ENCODE assay signal across 25 cellular contexts in the genomic region with DNA sequence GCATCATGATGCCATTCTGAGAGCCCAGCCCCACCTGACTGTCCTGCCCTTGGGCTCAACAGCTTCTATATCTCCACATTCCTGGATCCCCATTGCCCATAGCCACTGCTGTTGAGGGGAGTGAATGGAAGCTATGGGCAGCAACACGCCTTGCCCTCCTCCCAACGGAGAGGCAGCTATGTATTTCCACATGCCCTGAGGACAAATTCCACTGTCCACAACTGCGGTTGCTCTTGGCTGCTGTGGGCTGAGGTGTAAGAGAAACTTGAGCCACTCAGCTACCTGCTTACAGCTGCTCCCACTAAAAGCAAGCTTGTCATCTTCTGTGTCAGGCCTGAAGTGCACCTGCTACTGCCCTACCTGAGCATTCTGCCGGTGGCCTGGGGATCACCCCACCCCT.
"Had no signal": no experiment of that assay in that cellular context is flagged by ENCODE, and none has a peak within 500 bp of the region (broad histone marks: within the 10 kb centered on the region; RNA-seq: fewer than 3 reads in every experiment).

No MANE protein-coding gene starts in this region.

- ATAC-seq: activated CD4-positive, alpha-beta T cell treated with anti-CD3 and anti-CD28 coated beads for 36 hours; activated CD8-positive, alpha-beta memory T cell treated with anti-CD3 and anti-CD28 coated beads, Interleukin-2, amount 10 ng/mL, durations not matched to agents 7 days and 5 days; activated CD8-positive, alpha-beta T cell treated with anti-CD3 and anti-CD28 coated beads, Interleukin-2, amount 10 ng/mL, durations not matched to agents 7 days and 5 days; activated naive CD4-positive, alpha-beta T cell treated with anti-CD3 and anti-CD28 coated beads, Interleukin-2, amount 50 U/mL, for 72 hours; activated T-cell treated with anti-CD3 and anti-CD28 coated beads, Interleukin-2, amount 50 U/mL, for 72 hours; effector memory CD8-positive, alpha-beta T cell had no signal

- H3K36me3 ChIP-seq: brain microvascular endothelial cell, esophagus squamous epithelium had no signal

- H3K27ac ChIP-seq: brain microvascular endothelial cell, epithelial cell of prostate, esophagus squamous epithelium had no signal

- H3K4me3 ChIP-seq: esophagus squamous epithelium had no signal

- DNase-seq: activated CD4-positive, alpha-beta memory T cell treated with anti-CD3 and anti-CD28 coated beads for 36 hours; activated CD4-positive, alpha-beta T cell treated with anti-CD3 and anti-CD28 coated beads for 36 hours; activated CD4-positive, alpha-beta T cell treated with anti-CD3 and anti-CD28 coated beads, Interleukin-2, amount 10 ng/mL, durations not matched to agents 24 days and 14 days; activated CD4-positive, CD25-positive, alpha-beta regulatory T cell; activated CD4-positive, CD25-positive, alpha-beta regulatory T cell treated with anti-CD3 and anti-CD28 coated beads, Interleukin-2, amount 50 U/mL, for 72 hours; activated CD8-positive, alpha-beta memory T cell treated with anti-CD3 and anti-CD28 coated beads, Interleukin-2, amount 10 ng/mL, durations not matched to agents 7 days and 5 days; activated CD8-positive, alpha-beta memory T cell treated with anti-CD3 and anti-CD28 coated beads, Interleukin-2, amount 50 U/mL, for 4 hours; activated CD8-positive, alpha-beta T cell treated with anti-CD3 and anti-CD28 coated beads, Interleukin-2, amount 10 ng/mL, durations not matched to agents 7 days and 5 days; activated gamma-delta T cell; activated naive CD4-positive, alpha-beta T cell; activated naive CD4-positive, alpha-beta T cell treated with anti-CD3 and anti-CD28 coated beads, Interleukin-2, amount 10 ng/mL, durations not matched to agents 7 days and 5 days; activated naive CD8-positive, alpha-beta T cell treated with anti-CD3 and anti-CD28 coated beads, Interleukin-2, amount 10 ng/mL, durations not matched to agents 7 days and 5 days; activated T-cell treated with anti-CD3 and anti-CD28 coated beads, Interleukin-2, amount 50 U/mL, for 1 hour; activated T-cell treated with anti-CD3 and anti-CD28 coated beads, Interleukin-2, amount 50 U/mL, for 72 hours; brain microvascular endothelial cell; caudate nucleus; cortex of kidney; dermis blood vessel endothelial cell; effector CD4-positive, alpha-beta T cell; effector memory CD8-positive, alpha-beta T cell; esophagus squamous epithelium; head of caudate nucleus; T-helper 2 cell had no signal

- H3K4me1 Mint-ChIP-seq: activated CD4-positive, alpha-beta T cell treated with anti-CD3 and anti-CD28 coated beads for 36 hours; activated CD4-positive, alpha-beta T cell treated with anti-CD3 and anti-CD28 coated beads, Interleukin-2, amount 10 ng/mL, durations not matched to agents 24 days and 14 days; activated CD8-positive, alpha-beta memory T cell treated with anti-CD3 and anti-CD28 coated beads, Interleukin-2, amount 10 ng/mL, durations not matched to agents 7 days and 5 days; activated naive CD4-positive, alpha-beta T cell treated with anti-CD3 and anti-CD28 coated beads, Interleukin-2, amount 10 ng/mL, durations not matched to agents 7 days and 5 days; activated naive CD8-positive, alpha-beta T cell treated with anti-CD3 and anti-CD28 coated beads, Interleukin-2, amount 10 ng/mL, durations not matched to agents 7 days and 5 days had no signal

- H3K27me3 ChIP-seq: brain microvascular endothelial cell had no signal

- H3K27me3 Mint-ChIP-seq: activated CD4-positive, alpha-beta T cell treated with anti-CD3 and anti-CD28 coated beads, Interleukin-2, amount 10 ng/mL, durations not matched to agents 24 days and 14 days; activated CD8-positive, alpha-beta memory T cell treated with anti-CD3 and anti-CD28 coated beads, Interleukin-2, amount 10 ng/mL, durations not matched to agents 7 days and 5 days; activated naive CD8-positive, alpha-beta T cell treated with anti-CD3 and anti-CD28 coated beads, Interleukin-2, amount 10 ng/mL, durations not matched to agents 7 days and 5 days; effector memory CD8-positive, alpha-beta T cell had no signal

- H3K36me3 Mint-ChIP-seq: activated CD8-positive, alpha-beta memory T cell treated with anti-CD3 and anti-CD28 coated beads, Interleukin-2, amount 10 ng/mL, durations not matched to agents 7 days and 5 days; activated naive CD4-positive, alpha-beta T cell treated with anti-CD3 and anti-CD28 coated beads, Interleukin-2, amount 10 ng/mL, durations not matched to agents 7 days and 5 days; activated naive CD8-positive, alpha-beta T cell treated with anti-CD3 and anti-CD28 coated beads, Interleukin-2, amount 10 ng/mL, durations not matched to agents 7 days and 5 days had no signal

- H3K4me3 Mint-ChIP-seq: activated CD4-positive, alpha-beta memory T cell treated with anti-CD3 and anti-CD28 coated beads for 36 hours; activated CD4-positive, alpha-beta T cell treated with anti-CD3 and anti-CD28 coated beads for 36 hours; activated CD4-positive, alpha-beta T cell treated with anti-CD3 and anti-CD28 coated beads, Interleukin-2, amount 10 ng/mL, durations not matched to agents 24 days and 14 days; activated CD8-positive, alpha-beta memory T cell treated with anti-CD3 and anti-CD28 coated beads, Interleukin-2, amount 10 ng/mL, durations not matched to agents 7 days and 5 days; activated CD8-positive, alpha-beta T cell treated with anti-CD3 and anti-CD28 coated beads, Interleukin-2, amount 10 ng/mL, durations not matched to agents 7 days and 5 days; activated naive CD4-positive, alpha-beta T cell treated with anti-CD3 and anti-CD28 coated beads, Interleukin-2, amount 10 ng/mL, durations not matched to agents 7 days and 5 days; activated naive CD8-positive, alpha-beta T cell treated with anti-CD3 and anti-CD28 coated beads, Interleukin-2, amount 10 ng/mL, durations not matched to agents 7 days and 5 days; activated T-cell treated with anti-CD3 and anti-CD28 coated beads, Interleukin-2, amount 50 U/mL, for 72 hours; effector memory CD8-positive, alpha-beta T cell had no signal

- H3K27ac Mint-ChIP-seq: activated CD4-positive, alpha-beta memory T cell treated with anti-CD3 and anti-CD28 coated beads for 36 hours; activated CD4-positive, alpha-beta T cell treated with anti-CD3 and anti-CD28 coated beads for 36 hours; activated CD4-positive, alpha-beta T cell treated with anti-CD3 and anti-CD28 coated beads, Interleukin-2, amount 10 ng/mL, durations not matched to agents 24 days and 14 days; activated CD8-positive, alpha-beta memory T cell treated with anti-CD3 and anti-CD28 coated beads, Interleukin-2, amount 10 ng/mL, durations not matched to agents 7 days and 5 days; activated CD8-positive, alpha-beta T cell treated with anti-CD3 and anti-CD28 coated beads, Interleukin-2, amount 10 ng/mL, durations not matched to agents 7 days and 5 days; activated naive CD4-positive, alpha-beta T cell treated with anti-CD3 and anti-CD28 coated beads, Interleukin-2, amount 10 ng/mL, durations not matched to agents 7 days and 5 days; activated naive CD4-positive, alpha-beta T cell treated with anti-CD3 and anti-CD28 coated beads, Interleukin-2, amount 50 U/mL, for 72 hours; activated naive CD8-positive, alpha-beta T cell treated with anti-CD3 and anti-CD28 coated beads, Interleukin-2, amount 10 ng/mL, durations not matched to agents 7 days and 5 days; activated T-cell treated with anti-CD3 and anti-CD28 coated beads, Interleukin-2, amount 50 U/mL, for 72 hours; effector memory CD8-positive, alpha-beta T cell had no signal

- H3K4me1 ChIP-seq: esophagus squamous epithelium had no signal
